8 cellular contexts compared by ENCODE assay signal in the genomic region with DNA sequence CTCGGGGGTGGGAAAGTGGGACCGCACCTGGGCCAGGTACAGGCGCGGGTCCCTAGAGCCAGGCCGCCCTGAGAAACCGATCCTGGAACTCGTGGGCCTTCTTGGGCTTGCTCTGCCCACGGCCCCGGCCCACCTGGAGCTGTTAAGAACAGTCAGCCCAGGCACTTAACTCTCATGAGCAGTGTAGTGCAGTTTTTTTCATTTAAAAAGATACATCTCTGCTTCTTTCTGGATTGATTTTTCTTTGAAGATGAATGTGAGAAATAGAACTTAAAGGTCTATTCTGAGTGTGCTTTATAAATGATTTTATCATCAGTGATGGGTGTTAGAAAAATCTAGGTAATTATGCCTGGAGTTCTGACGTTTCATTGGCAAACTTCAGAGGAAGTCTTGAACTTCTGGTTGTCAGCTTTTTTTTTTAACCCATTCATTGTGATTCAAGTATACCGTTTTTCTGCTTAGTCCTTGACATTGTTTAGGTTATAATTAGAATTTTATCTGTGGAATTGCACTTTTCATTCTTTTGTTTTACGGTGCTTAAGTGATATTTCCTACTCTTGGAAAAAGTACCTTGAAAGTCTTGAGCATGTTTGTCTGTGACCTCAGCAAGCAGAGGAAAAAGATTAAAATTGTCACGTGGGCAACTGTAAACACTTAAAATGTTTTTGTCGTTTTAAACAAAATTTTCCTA. TPM values are rescaled to one million over a fixed set of nuclear protein-coding genes. Genes with fewer than 3 reads are reported as not detected.
DNase-seq lines count a peak whose midpoint lies in the region; ATAC-seq, FAIRE-seq and TF ChIP-seq lines count a peak whose summit lies in the region.

No MANE protein-coding gene starts in this region.

- peak overlapping the region; percentile 89 for H3K27ac ChIP-seq in RWPE1
- H3K27ac ChIP-seq in skeletal muscle tissue (ENCODE audit: low read depth, low read length) = no peak overlapping the region

- intact Hi-C loops in activated CD4-positive, alpha-beta T cell treated with anti-CD3 and anti-CD28 coated beads for 36 hours (cut with DNase I, micrococcal nuclease) = loop anchor here (1.0 to 10.0 kb wide), 8 partner anchors 48 to 873 kb away; a partner anchor contains a TSS

- no peak for TF ChIP-seq CTCF in RWPE1 (conservative IDR thresholded peaks at IDR 0.05; ENCODE audit: low read depth)
- no peak for TF ChIP-seq CTCF in foreskin fibroblast (IDR thresholded peaks at IDR 0.05; ENCODE audit: low read depth, low read length)

- H3K4me3 Mint-ChIP-seq in activated CD4-positive, alpha-beta T cell treated with anti-CD3 and anti-CD28 coated beads for 36 hours = peak overlapping the region; percentile 98

- CTCF ChIA-PET in activated CD4-positive, alpha-beta T cell treated with anti-CD3 and anti-CD28 coated beads for 36 hours (lab: Charles Lee) = interaction anchor here (0.6 to 1.5 kb wide), 6 partner anchors 10 to 299 kb away, joined by 3 to 8 read pairs (median 4); no protein-coding TSS in a partner anchor
- CTCF ChIA-PET in RWPE1 (lab: Yijun Ruan, JAX) = interaction anchor here (0.6 to 0.9 kb wide), 2 partner anchors 17 to 185 kb away, joined by 3 to 4 read pairs; no protein-coding TSS in a partner anchor

- H3K27me3 ChIP-seq in skeletal muscle tissue (ENCODE audit: control insufficient read depth in 3 of 3, insufficient read depth in 3 of 3, low read length in 3 of 3) = no peaks in the 10 kb centered on the region

- no peaks in the 10 kb centered on the region for H3K27me3 Mint-ChIP-seq in activated CD4-positive, alpha-beta T cell treated with anti-CD3 and anti-CD28 coated beads for 36 hours

- H3K4me3 ChIP-seq in foreskin fibroblast (ENCODE audit: low read depth in 1 of 2, low read length in 2 of 2) (peak overlapping the region; percentile 70), skeletal muscle tissue (ENCODE audit: low read length in 3 of 3) (peak overlapping the region; percentile 76 to 80 (median 79))

- H3K36me3 ChIP-seq in skeletal muscle tissue (ENCODE audit: control insufficient read depth in 3 of 3, insufficient read depth in 3 of 3, low read length in 3 of 3) = no peaks in the 10 kb centered on the region

- POLR2A ChIA-PET in activated CD4-positive, alpha-beta T cell treated with anti-CD3 and anti-CD28 coated beads for 36 hours (lab: Charles Lee) = interaction anchor here (0.5 to 0.8 kb wide), 9 partner anchors 37 to 1278 kb away, joined by 3 to 12 read pairs (median 4); no protein-coding TSS in a partner anchor
- POLR2A ChIA-PET in RWPE1 (lab: Yijun Ruan, JAX; ENCODE audit: low non-redundant PET) = no interaction called here

- peaks cover 0 to 8% (median 3%) of the 10 kb centered on the region in 3 donors for H3K4me1 ChIP-seq in skeletal muscle tissue (ENCODE audit: control insufficient read depth in 3 of 3, insufficient read depth in 3 of 3, low read length in 3 of 3)

- H3K36me3 Mint-ChIP-seq in activated CD4-positive, alpha-beta T cell treated with anti-CD3 and anti-CD28 coated beads for 36 hours (ENCODE audit: low read depth) = peaks cover 43% of the 10 kb centered on the region

- TF ChIP-seq POLR2A in GM12892 (IDR thresholded peaks at IDR 0.05; ENCODE audit: low read depth, low read length) = no peak

- no peak for DNase-seq in activated CD4-positive, alpha-beta T cell treated with anti-CD3 and anti-CD28 coated beads for 36 hours
- no peak for DNase-seq in activated CD4-positive, alpha-beta T cell treated with anti-CD3 and anti-CD28 coated beads for 1 hour
- DNase-seq in RWPE1 (ENCODE audit: low spot score) (peak; percentile 14), foreskin fibroblast (no peak), GM12892 (ENCODE audit: insufficient read length) (no peak), NCI-H226 (no peak)

- peak overlapping the region in 2 of 3 donors; percentile 64 to 78 for H3K9ac ChIP-seq in skeletal muscle tissue (ENCODE audit: low read depth in 1 of 3, low read length in 3 of 3)

- no peaks in the 10 kb centered on the region for H3K9me3 Mint-ChIP-seq in activated CD4-positive, alpha-beta T cell treated with anti-CD3 and anti-CD28 coated beads for 36 hours (ENCODE audit: low read depth)

- ATAC-seq in activated CD4-positive, alpha-beta T cell treated with anti-CD3 and anti-CD28 coated beads for 36 hours = peak; percentile 8
- peak; percentile 12 for ATAC-seq in HG02763 (IDR thresholded peaks at IDR 0.05; ENCODE audit: unreplicated experiment)

- H3K4me1 Mint-ChIP-seq in activated CD4-positive, alpha-beta T cell treated with anti-CD3 and anti-CD28 coated beads for 36 hours = peaks cover 19% of the 10 kb centered on the region

- H3K27ac Mint-ChIP-seq in activated CD4-positive, alpha-beta T cell treated with anti-CD3 and anti-CD28 coated beads for 36 hours = peak overlapping the region; percentile 87

- no peak for FAIRE-seq in GM12892 (lab: Jason Lieb, UNC)

- no peaks in the 10 kb centered on the region for H3K9me3 ChIP-seq in skeletal muscle tissue (ENCODE audit: control insufficient read depth in 3 of 3, low read length in 3 of 3)

RNA-seq across cellular contexts. Expression of a gene that starts 0.8 kb away (rescaled TPM):
- total RNA-seq in activated CD4-positive, alpha-beta T cell treated with anti-CD3 and anti-CD28 coated beads for 36 hours = 100 to 1,000 TPM in 1 of 2 experiments, 10 to 100 TPM in 1; 88.5 to 138 TPM
- 17.2 TPM for total RNA-seq in skeletal muscle tissue
- polyA plus RNA-seq in GM12892 (2012; ENCODE audit: missing spikeins) = 71.5 TPM
